8 cellular contexts compared by ENCODE assay signal in the genomic region with DNA sequence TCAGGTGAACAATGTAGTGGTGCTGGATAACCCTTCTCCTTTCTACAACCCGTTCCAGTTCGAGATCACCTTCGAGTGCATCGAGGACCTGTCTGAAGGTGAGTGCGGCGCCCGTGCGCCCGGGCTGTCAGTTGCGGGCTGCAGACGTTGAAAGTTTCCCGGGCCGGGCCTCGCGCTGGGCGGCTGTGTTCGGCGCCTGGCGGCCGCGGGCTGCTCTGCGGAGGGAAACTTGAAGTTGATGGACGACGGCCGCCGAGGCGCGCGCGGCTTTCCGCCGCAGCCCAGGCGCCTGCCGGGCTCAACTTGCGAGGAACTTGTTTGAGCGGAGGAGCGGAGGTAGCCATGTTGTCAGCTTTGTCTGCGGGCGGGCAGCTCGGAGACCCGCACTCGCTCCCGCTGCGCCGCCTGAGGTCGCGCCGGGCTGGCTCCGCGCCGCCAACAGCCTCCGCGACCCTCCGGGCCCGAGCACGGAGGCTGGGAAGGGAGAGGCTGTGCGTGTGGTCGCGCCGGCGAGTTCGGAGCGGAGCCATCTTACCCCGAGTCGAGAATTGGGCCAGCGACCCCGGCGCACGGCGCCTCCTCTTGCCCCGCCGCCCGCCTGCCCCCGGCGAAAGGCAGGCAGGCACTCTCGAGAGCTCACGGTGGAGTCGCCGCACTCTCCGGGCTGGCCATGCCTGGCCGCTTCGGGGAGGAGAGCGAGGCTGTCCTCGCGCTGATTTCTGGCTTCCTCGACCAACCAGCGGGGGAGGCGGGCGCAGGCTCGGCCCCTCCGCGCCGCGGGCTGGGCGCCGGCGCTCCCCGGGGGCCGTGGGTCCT. TPM values are rescaled to one million over a fixed set of nuclear protein-coding genes. Genes with fewer than 3 reads are reported as not detected.
A peak's percentile ranks its signal among the peaks of the same experiment; 100 is the strongest.
DNase-seq lines count a peak whose midpoint lies in the region; ATAC-seq and TF ChIP-seq lines count a peak whose summit lies in the region.

No MANE protein-coding gene starts in this region.

- H3K9me3 Mint-ChIP-seq in Caco-2 (ENCODE audit: unreplicated experiment) = no peaks in the 10 kb centered on the region

- 0% methylated on average over 39 to 99 of the region's 99 CpGs for WGBS in ovary, 3 donors
- WGBS in tibial nerve, 2 donors = 0% methylated on average over 53 to 63 of the region's 99 CpGs

- H3K4me3 ChIP-seq in Caco-2 (ENCODE audit: low read depth, low read length) = peak overlapping the region; percentile 95
- peak overlapping the region; percentile 96 for H3K4me3 ChIP-seq in SJCRH30
- peak overlapping the region; percentile 98 for H3K4me3 ChIP-seq in ovary
- H3K4me3 ChIP-seq in tibial nerve = peak overlapping the region; percentile 67 to 96 (median 82)

- POLR2A ChIA-PET in Caco-2 (lab: Charles Lee) = interaction anchor here (0.5 kb wide), 1 partner anchor 17 kb away, joined by 3 read pairs; no protein-coding TSS in a partner anchor

- H3K4me3 Mint-ChIP-seq in Caco-2 (ENCODE audit: unreplicated experiment) = peak overlapping the region; percentile 81

- H3K27ac Mint-ChIP-seq in Caco-2 (ENCODE audit: unreplicated experiment) = peak overlapping the region; percentile 98

- H3K4me1 ChIP-seq in Caco-2 (peaks cover 6% of the 10 kb centered on the region; the same call in 1 of the 2 replicates), SJCRH30 (peaks cover 14% of the 10 kb centered on the region), ovary (ENCODE audit: insufficient read depth) (peaks cover 11% of the 10 kb centered on the region), tibial nerve (peaks cover 0 to 50% (median 24%) of the 10 kb centered on the region in 4 donors)

- H3K27ac ChIP-seq in SJCRH30 (peak overlapping the region; percentile 95), ovary (peak overlapping the region; percentile 85 to 92), tibial nerve (peak overlapping the region; percentile 84 to 94 (median 94))

- H3K27me3 ChIP-seq in Caco-2 (replicated peaks; ENCODE audit: control insufficient read depth, insufficient read depth, low read length) (no peaks in the 10 kb centered on the region), SJCRH30 (no peaks in the 10 kb centered on the region), ovary (no peaks in the 10 kb centered on the region), tibial nerve (no peaks in the 10 kb centered on the region)

- TF ChIP-seq CTCF in Caco-2 (IDR thresholded peaks at IDR 0.05; ENCODE audit: insufficient read depth in 1 of 2, low read depth in 1 of 2, low read length in 1 of 2, severe bottlenecking in 1 of 2, unreplicated experiment in 1 of 2) (no peak), ovary (IDR thresholded peaks at IDR 0.05) (no peak), tibial nerve (IDR thresholded peaks at IDR 0.05) (no peak)

- CTCF ChIA-PET in Caco-2 (lab: Charles Lee) = interaction anchor here (0.6 to 1.1 kb wide), 2 partner anchors 216 to 235 kb away, joined by 3 to 4 read pairs; no protein-coding TSS in a partner anchor

- TSS peak; percentile 55 for BruUV-seq in Caco-2 (replicated peaks; lab: Mats Ljungman, UMichigan)

- no peaks in the 10 kb centered on the region for H3K4me1 Mint-ChIP-seq in Caco-2 (ENCODE audit: low read depth, unreplicated experiment)

- H3K36me3 ChIP-seq in Caco-2 (ENCODE audit: control insufficient read depth, insufficient read depth, low read length) = no peaks in the 10 kb centered on the region
- H3K36me3 ChIP-seq in SJCRH30 = peaks cover 20% of the 10 kb centered on the region
- no peaks in the 10 kb centered on the region for H3K36me3 ChIP-seq in ovary
- peaks cover 0 to 6% (median 0%) of the 10 kb centered on the region in 3 donors for H3K36me3 ChIP-seq in tibial nerve

- H3K36me3 Mint-ChIP-seq in Caco-2 (ENCODE audit: insufficient read depth, unreplicated experiment) = peaks cover 26% of the 10 kb centered on the region

- intact Hi-C loops in Caco-2 (cut with micrococcal nuclease; ENCODE audit: unreplicated experiment) (loop anchor here (2.0 kb wide), 2 partner anchors 40 to 216 kb away; partner anchors contain the start of gene MCM9), head of caudate nucleus (cut with DNase I) (loop anchor here (2.0 to 5.0 kb wide), 2 partner anchors 40 to 242 kb away; partner anchors contain the start of genes CEP85L and MCM9), ovary (cut with DNase I) (no loop called here)

- TF ChIP-seq EP300 in ovary (IDR thresholded peaks at IDR 0.05) (no peak), tibial nerve (IDR thresholded peaks at IDR 0.05) (peak in 1 of 2 donors; percentile 38)

- ATAC-seq in GM19452 (IDR thresholded peaks at IDR 0.05; ENCODE audit: unreplicated experiment) = peak; percentile 39
- peak; percentile 27 for ATAC-seq in HG03565 (IDR thresholded peaks at IDR 0.05; ENCODE audit: unreplicated experiment)

- H3K9me3 ChIP-seq in Caco-2 = no peaks in the 10 kb centered on the region
- no peaks in the 10 kb centered on the region for H3K9me3 ChIP-seq in SJCRH30 (replicated peaks)
- no peaks in the 10 kb centered on the region for H3K9me3 ChIP-seq in ovary
- H3K9me3 ChIP-seq in tibial nerve = no peaks in the 10 kb centered on the region

- TF ChIP-seq POLR2A in ovary (IDR thresholded peaks at IDR 0.05) (peak; percentile 6), tibial nerve (IDR thresholded peaks at IDR 0.05) (peak in 1 of 2 donors; percentile 15)

- H3K27me3 Mint-ChIP-seq in Caco-2 (ENCODE audit: insufficient read depth, unreplicated experiment) = no peaks in the 10 kb centered on the region

- peak; percentile 48 to 72 for DNase-seq in Caco-2
- peak; percentile 62 to 74 for DNase-seq in SJCRH30
- DNase-seq in activated naive CD4-positive, alpha-beta T cell treated with anti-CD3 and anti-CD28 coated beads, Interleukin-2, amount 50 U/mL, for 16 hours = peak; percentile 69
- DNase-seq in head of caudate nucleus = peak; percentile 8 to 83 (median 61)
- peak; percentile 65 to 83 (median 70) for DNase-seq in ovary
- DNase-seq in tibial nerve (ENCODE audit: low spot score in 2 of 2) = peak; percentile 21 to 26

RNA-seq across cellular contexts. Expression of gene ASF1A, which starts 0.7 kb away (rescaled TPM):
- 21.9 and 22.5 TPM in 2 replicates for total RNA-seq in Caco-2 (2022)
- 27.4 and 29.7 TPM in 2 replicates for total RNA-seq in SJCRH30 (2014; rRNA removed; shearing (Covaris generic))
- total RNA-seq in ovary = 10 to 100 TPM in 6 of 7 donors, 1 to 10 TPM in 1; 9.9 to 30.7 (median 23.9) TPM
- 10 to 100 TPM; 16.7 to 19.4 TPM for polyA plus RNA-seq in ovary
- total RNA-seq in tibial nerve = 10 to 100 TPM in 3 of 4 donors, 1 to 10 TPM in 1; 8.6 to 14.2 (median 13.0) TPM

RNA-seq across cellular contexts. Expression of gene MCM9, which starts 40.3 kb away (rescaled TPM):
- 13.4 and 14.4 TPM in 2 replicates for total RNA-seq in Caco-2 (2022)
- 16.1 and 18.1 TPM in 2 replicates for total RNA-seq in SJCRH30 (2014; rRNA removed; shearing (Covaris generic))
- total RNA-seq in ovary = 10 to 100 TPM in 6 of 7 donors, 1 to 10 TPM in 1; 7.9 to 17.5 (median 11.6) TPM
- 1 to 10 TPM; 5.5 to 6.7 TPM for polyA plus RNA-seq in ovary
- total RNA-seq in tibial nerve = 10 to 100 TPM; 11.2 to 18.0 (median 17.4) TPM

Comparison
In these comparisons a context has a peak if more than half of its experiments do, and no peak if none do; other contexts are left out.
1. Peak in every context shown above with its lines: DNase-seq, ATAC-seq, H3K4me3 ChIP-seq and H3K27ac ChIP-seq.
2. intact Hi-C loops: an anchor here in Caco-2 (2.0 kb wide) and head of caudate nucleus (2.0 to 5.0 kb wide); none called in ovary.